ENCODE assay signal across 28 cellular contexts in the genomic region with DNA sequence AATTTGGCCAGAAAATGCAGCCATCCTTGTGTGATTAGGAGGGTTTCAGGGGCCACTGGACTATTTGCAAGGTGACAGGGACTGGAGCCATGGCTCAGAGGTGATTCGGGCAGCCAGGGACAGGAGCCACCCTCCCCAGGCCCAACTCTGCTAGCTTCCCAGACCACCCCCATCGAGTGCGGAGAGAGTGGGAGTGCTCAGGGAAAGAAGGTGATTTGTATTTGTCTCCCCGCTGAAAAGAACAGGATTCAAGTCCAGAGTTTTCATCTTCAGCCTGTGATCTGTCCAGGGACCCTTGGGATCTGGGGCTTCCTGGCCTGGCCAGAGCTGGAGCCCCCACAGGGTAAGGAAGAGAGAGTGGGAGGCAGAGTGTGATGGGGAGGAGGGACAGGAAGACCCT. TPM values are rescaled to one million over a fixed set of nuclear protein-coding genes. Genes with fewer than 3 reads are reported as not detected.
DNase-seq lines count a peak whose midpoint lies in the region; ATAC-seq and TF ChIP-seq lines count a peak whose summit lies in the region.
"Had no signal": no experiment of that assay in that cellular context is flagged by ENCODE, and none has a peak within 500 bp of the region (broad histone marks: within the 10 kb centered on the region; RNA-seq: fewer than 3 reads in every experiment).

No MANE protein-coding gene starts in this region.

- H3K36me3 Mint-ChIP-seq in CD8-positive, alpha-beta T cell = peaks cover 35% of the 10 kb centered on the region
- H3K36me3 Mint-ChIP-seq in neural crest cell (ENCODE audit: low read depth) = peaks cover 2% of the 10 kb centered on the region

- no peaks in the 10 kb centered on the region for H3K27me3 ChIP-seq in CD8-positive, alpha-beta T cell (ENCODE audit: insufficient read depth, low read length)
- H3K27me3 ChIP-seq in HUES64 (ENCODE audit: insufficient read depth, low read length) = no peaks in the 10 kb centered on the region
- H3K27me3 ChIP-seq in ectodermal cell (ENCODE audit: control insufficient read depth, insufficient read depth, low read length, poor library complexity, severe bottlenecking) = no peaks in the 10 kb centered on the region
- no peaks in the 10 kb centered on the region for H3K27me3 ChIP-seq in H7 (ENCODE audit: control insufficient read depth, insufficient read depth, low read length)
- H3K27me3 ChIP-seq: esophagus squamous epithelium, gastrocnemius medialis, SJCRH30, uterus had no signal

- no peak for ATAC-seq in CD8-positive, alpha-beta T cell
- ATAC-seq: gastrocnemius medialis, sciatic nerve had no signal

- no peak overlapping the region for H3K27ac ChIP-seq in CD8-positive, alpha-beta T cell (ENCODE audit: low read depth, low read length)
- 0 out of 2 replicates have a peak overlapping the region, but pooled peaks have one; percentile 48 for H3K27ac ChIP-seq in HUES64 (ENCODE audit: low read depth, low read length)
- H3K27ac ChIP-seq in ectodermal cell (ENCODE audit: insufficient read depth, low read depth, low read length, poor library complexity, severe bottlenecking) = peak overlapping the region; percentile 2
- H3K27ac ChIP-seq: esophagus squamous epithelium, SJCRH30, uterus had no signal

- DNase-seq in CD8-positive, alpha-beta T cell = no peak
- DNase-seq in neural crest cell (ENCODE audit: low read depth, low spot score) (no peak), H7 (no peak), MV-4-11 (lab: John Stamatoyannopoulos, UW) (no peak), pons (ENCODE audit: low spot score) (no peak), DMS153 treated with DMSO at 0.1 percent for 48 hours (lab: John Stamatoyannopoulos, UW; ENCODE audit: unreplicated experiment) (no peak)
- DNase-seq: activated CD4-positive, alpha-beta T cell treated with anti-CD3 and anti-CD28 coated beads for 4 hours; activated naive CD4-positive, alpha-beta T cell treated with anti-CD3 and anti-CD28 coated beads, Interleukin-2, amount 50 U/mL, for 16 hours; activated T-cell treated with anti-CD3 and anti-CD28 coated beads, Interleukin-2, amount 50 U/mL, for 48 hours; aorta; effector CD4-positive, alpha-beta T cell; esophagus squamous epithelium; gastrocnemius medialis; HCEC 1CT; Karpas-422; NCI-H187 treated with DMSO at 0.1 percent for 48 hours; NCI-H2227 treated with DMSO at 0.1 percent for 48 hours; NCI-H82; SJCRH30; stimulated activated CD4-positive, alpha-beta T cell treated with anti-CD3 and anti-CD28 coated beads, Interleukin-15, amount 100 ng/mL, for 24 hours; stimulated activated CD8-positive, alpha-beta memory T cell treated with anti-CD3 and anti-CD28 coated beads, Interleukin-4, amount 100 ng/mL, for 48 hours; T-helper 1 cell; uterus had no signal

- no peaks in the 10 kb centered on the region for H3K9me3 ChIP-seq in CD8-positive, alpha-beta T cell (ENCODE audit: low read length)
- H3K9me3 ChIP-seq in HUES64 (ENCODE audit: insufficient read depth, low read depth, low read length) = no peaks in the 10 kb centered on the region
- H3K9me3 ChIP-seq in ectodermal cell (ENCODE audit: control insufficient read depth, low read length) = no peaks in the 10 kb centered on the region
- H3K9me3 ChIP-seq: esophagus squamous epithelium, gastrocnemius medialis, SJCRH30, uterus had no signal

- no peaks in the 10 kb centered on the region for H3K4me1 Mint-ChIP-seq in CD8-positive, alpha-beta T cell (ENCODE audit: low read depth)
- peaks cover 5% of the 10 kb centered on the region for H3K4me1 Mint-ChIP-seq in neural crest cell
- H3K4me1 Mint-ChIP-seq: CD14-positive monocyte had no signal

- H3K4me3 Mint-ChIP-seq in CD8-positive, alpha-beta T cell = no peak overlapping the region
- H3K4me3 Mint-ChIP-seq in neural crest cell = no peak overlapping the region
- H3K4me3 Mint-ChIP-seq: CD14-positive monocyte had no signal

- no peaks in the 10 kb centered on the region for H3K27me3 Mint-ChIP-seq in CD8-positive, alpha-beta T cell (ENCODE audit: low read depth)
- H3K27me3 Mint-ChIP-seq in neural crest cell (ENCODE audit: low read depth) = no peaks in the 10 kb centered on the region

- peak overlapping the region; percentile 55 for H3K27ac Mint-ChIP-seq in CD8-positive, alpha-beta T cell
- peak overlapping the region; percentile 9 for H3K27ac Mint-ChIP-seq in neural crest cell (ENCODE audit: unreplicated experiment)

- no peak overlapping the region for H3K4me3 ChIP-seq in CD8-positive, alpha-beta T cell (ENCODE audit: low read depth, low read length)
- no peak overlapping the region for H3K4me3 ChIP-seq in HUES64 (ENCODE audit: low read length)
- H3K4me3 ChIP-seq in ectodermal cell (ENCODE audit: insufficient read depth, low read depth, low read length) = no peak overlapping the region
- H3K4me3 ChIP-seq in H7 (ENCODE audit: insufficient read depth, low read depth, low read length) = no peak overlapping the region
- H3K4me3 ChIP-seq: esophagus squamous epithelium, gastrocnemius medialis, lung, SJCRH30, uterus had no signal

- intact Hi-C loops in CD8-positive, alpha-beta T cell (cut with DNase I, micrococcal nuclease) = no loop called here

- 73% methylated on average over 4 of the region's 4 CpGs for WGBS in HUES64
- WGBS in ectodermal cell, 2 experiments = 81 to 86% methylated on average over 4 of the region's 4 CpGs

- H3K9ac ChIP-seq in HUES64 (ENCODE audit: low read depth, low read length) = no peak overlapping the region

- no peaks in the 10 kb centered on the region for H3K9me3 Mint-ChIP-seq in CD8-positive, alpha-beta T cell
- H3K9me3 Mint-ChIP-seq in neural crest cell = no peaks in the 10 kb centered on the region

- CTCF ChIA-PET in CD8-positive, alpha-beta T cell (lab: Charles Lee) = no interaction called here

- TF ChIP-seq CTCF in CD8-positive, alpha-beta T cell (IDR thresholded peaks at IDR 0.05) = no peak
- no peak for TF ChIP-seq CTCF in neural crest cell (conservative IDR thresholded peaks at IDR 0.05)

- H3K36me3 ChIP-seq in CD8-positive, alpha-beta T cell (ENCODE audit: insufficient read depth, low read length) = peaks cover 9% of the 10 kb centered on the region
- H3K36me3 ChIP-seq in HUES64 (ENCODE audit: insufficient read depth, low read length) (peaks cover 34% of the 10 kb centered on the region), ectodermal cell (ENCODE audit: control insufficient read depth, insufficient read depth, low read length) (peaks cover 16% of the 10 kb centered on the region), H7 (replicated peaks; ENCODE audit: control insufficient read depth, insufficient read depth, low read length) (peaks cover 9% of the 10 kb centered on the region)
- H3K36me3 ChIP-seq: SJCRH30, uterus had no signal

- no peaks in the 10 kb centered on the region for H3K4me1 ChIP-seq in CD8-positive, alpha-beta T cell (ENCODE audit: insufficient read depth, low read length)
- peaks cover 13% of the 10 kb centered on the region for H3K4me1 ChIP-seq in HUES64 (ENCODE audit: insufficient read depth, low read length)
- peaks cover 10% of the 10 kb centered on the region for H3K4me1 ChIP-seq in ectodermal cell (ENCODE audit: control insufficient read depth, insufficient read depth, low read length)
- H3K4me1 ChIP-seq: SJCRH30, uterus had no signal

- POLR2A ChIA-PET in CD8-positive, alpha-beta T cell (lab: Charles Lee) = no interaction called here

RNA-seq across cellular contexts. Expression of gene TEF, which starts 22.4 kb away (rescaled TPM):
- total RNA-seq in CD8-positive, alpha-beta T cell = 1 to 10 TPM; 2.8 to 3.8 TPM
- 5.5 TPM for polyA plus RNA-seq in HUES64 (2013, experiment 1 of 2)
- polyA plus RNA-seq in HUES64 (2013, experiment 2 of 2) = 7.3 TPM
- polyA plus RNA-seq in ectodermal cell (2013, experiment 1 of 4) = 18.3 TPM
- 17.8 TPM for polyA plus RNA-seq in ectodermal cell (2013, experiment 2 of 4)
- 17.8 TPM for polyA plus RNA-seq in ectodermal cell (2013, experiment 3 of 4)
- 20.5 TPM for polyA plus RNA-seq in ectodermal cell (2013, experiment 4 of 4)
- 9.3 and 13.6 TPM in 2 replicates for total RNA-seq in neural crest cell
- total RNA-seq in H7 (2014; rRNA removed; shearing (Covaris generic)) = 4.8 and 12.7 TPM in 2 replicates

RNA-seq across cellular contexts. Expression of gene ZC3H7B, which starts 58.1 kb away (rescaled TPM):
- 10 to 100 TPM; 30.7 to 30.8 TPM for total RNA-seq in CD8-positive, alpha-beta T cell
- 30.8 TPM for polyA plus RNA-seq in HUES64 (2013, experiment 1 of 2)
- 32.1 TPM for polyA plus RNA-seq in HUES64 (2013, experiment 2 of 2)
- 69.3 TPM for polyA plus RNA-seq in ectodermal cell (2013, experiment 1 of 4)
- polyA plus RNA-seq in ectodermal cell (2013, experiment 2 of 4) = 66.1 TPM
- polyA plus RNA-seq in ectodermal cell (2013, experiment 3 of 4) = 44.7 TPM
- 49.9 TPM for polyA plus RNA-seq in ectodermal cell (2013, experiment 4 of 4)
- 83.8 and 84.3 TPM in 2 replicates for total RNA-seq in neural crest cell
- total RNA-seq in H7 (2014; rRNA removed; shearing (Covaris generic)) = 58.2 TPM in 2 replicates
